8 cellular contexts compared by ENCODE assay signal in genomic region chr19:18682807-18683108, GRCh38. TPM values are rescaled to one million over a fixed set of nuclear protein-coding genes. Genes with fewer than 3 reads are reported as not detected.
A peak's percentile ranks its signal among the peaks of the same experiment; 100 is the strongest.
DNase-seq lines count a peak whose midpoint lies in the region; ATAC-seq, FAIRE-seq and TF ChIP-seq lines count a peak whose summit lies in the region.

No MANE protein-coding gene starts in this region.

- H2BK20ac ChIP-seq in H1 (ENCODE audit: low read length) = no peak overlapping the region

- 0 out of 2 replicates have a peak, but pooled peaks cover 3% of the 10 kb centered on the region for H4K20me1 ChIP-seq in DOHH2 (ENCODE audit: control insufficient read depth, insufficient read depth, low read depth, low read length)
- H4K20me1 ChIP-seq in OCI-LY3 (ENCODE audit: insufficient read depth, low read length) = peaks cover 1% of the 10 kb centered on the region; the same call in 1 of the 2 replicates
- H4K20me1 ChIP-seq in H1 (replicated peaks in 1 of 2; ENCODE audit: control insufficient read depth in 1 of 2, insufficient read depth in 2 of 2, low read length in 2 of 2) = peaks cover 0 to 9% of the 10 kb centered on the region in 2 experiments
- H4K20me1 ChIP-seq in osteoblast (ENCODE audit: insufficient read depth, low read length) = peaks cover 22% of the 10 kb centered on the region

- FAIRE-seq in H1 (lab: Jason Lieb, UNC) = no peak

- no peaks in the 10 kb centered on the region for H3F3A ChIP-seq in DOHH2 (ENCODE audit: control insufficient read depth, insufficient read depth)

- no peak for TF ChIP-seq EP300 in H1 (IDR thresholded peaks at IDR 0.05; ENCODE audit: borderline replicate concordance in 1 of 2, low read depth in 2 of 2, low read length in 2 of 2)

- H3K4me3 ChIP-seq in DOHH2 (ENCODE audit: low read length) (peak overlapping the region; percentile 89), OCI-LY3 (ENCODE audit: low read length) (peak overlapping the region; percentile 92), H1 (ENCODE audit: extremely low read depth in 1 of 4, insufficient read depth in 2 of 4, low read depth in 3 of 4, low read length in 4 of 4) (peak overlapping the region; percentile 48 to 81 (median 62)), osteoblast (ENCODE audit: insufficient read depth, low read length) (peak overlapping the region; percentile 83)

- H3K27me3 ChIP-seq in DOHH2 (ENCODE audit: control insufficient read depth, low read length) (no peaks in the 10 kb centered on the region), OCI-LY3 (ENCODE audit: low read depth, low read length) (no peaks in the 10 kb centered on the region), H1 (replicated peaks in 1 of 4; ENCODE audit: control insufficient read depth in 3 of 4, extremely low read depth in 1 of 4, insufficient read depth in 3 of 4, low read length in 3 of 4) (no peaks in the 10 kb centered on the region), osteoblast (ENCODE audit: insufficient read depth, low read length) (no peaks in the 10 kb centered on the region)

- H3K14ac ChIP-seq in H1 (ENCODE audit: insufficient read length) = no peak overlapping the region

- peak overlapping the region; percentile 32; the same call in 1 of the 2 replicates for H2BK12ac ChIP-seq in H1 (ENCODE audit: low read depth, low read length)

- DNase-seq in H1 (ENCODE audit: low read depth in 1 of 2, low spot score in 2 of 2) = no peak
- peak; percentile 77 for DNase-seq in osteoblast (ENCODE audit: insufficient read length, low spot score, missing footprints)
- no peak for DNase-seq in stimulated activated CD4-positive, alpha-beta T cell treated with anti-CD3 and anti-CD28 coated beads, Interleukin-2, amount 100 ng/mL, for 24 hours

- peaks cover 10% of the 10 kb centered on the region; the same call in 1 of the 2 replicates for H3K23me2 ChIP-seq in H1 (ENCODE audit: low read depth, low read length)

- H3K9ac ChIP-seq in OCI-LY3 (ENCODE audit: low read length) (peak overlapping the region; percentile 97), H1 (replicated peaks in 1 of 4; ENCODE audit: extremely low read depth in 1 of 4, low read depth in 3 of 4, low read length in 3 of 4) (peak overlapping the region in 2 of 4 experiments; percentile 24 to 95; a peak in 3 of 7 replicates)

- H2BK15ac ChIP-seq in H1 (ENCODE audit: low read length) = no peak overlapping the region

- H3K4me2 ChIP-seq in DOHH2 (ENCODE audit: low read length) = peak overlapping the region; percentile 90
- H3K4me2 ChIP-seq in OCI-LY3 (ENCODE audit: low read length) = peak overlapping the region; percentile 94
- peak overlapping the region; percentile 73 to 80 for H3K4me2 ChIP-seq in H1 (ENCODE audit: insufficient read depth in 1 of 2, low read depth in 2 of 2, low read length in 2 of 2)
- peak overlapping the region; percentile 95 for H3K4me2 ChIP-seq in osteoblast (ENCODE audit: insufficient read depth, low read length)

- TF ChIP-seq RAD21 in H1 (IDR thresholded peaks at IDR 0.05 in 1 of 2, conservative IDR thresholded peaks at IDR 0.05 in 1 of 2; ENCODE audit: low read depth in 2 of 2, low read length in 2 of 2) = no peak

- H2AFZ ChIP-seq in OCI-LY3 (ENCODE audit: low read depth, low read length) (peak overlapping the region; percentile 99), H1 (ENCODE audit: low read length) (no peak overlapping the region), osteoblast (ENCODE audit: low read length) (peak overlapping the region; percentile 88)

- H3K56ac ChIP-seq in H1 (replicated peaks; ENCODE audit: insufficient read length, low read depth, low read length) = no peak overlapping the region

- ATAC-seq in GM19463 (IDR thresholded peaks at IDR 0.05; ENCODE audit: unreplicated experiment) (no peak), HG03520 (IDR thresholded peaks at IDR 0.05; ENCODE audit: unreplicated experiment) (no peak), HG03025 (IDR thresholded peaks at IDR 0.05; ENCODE audit: low FRiP score, unreplicated experiment) (no peak)

- no peak overlapping the region for H2AK5ac ChIP-seq in H1 (ENCODE audit: low read depth, low read length)

- 81% methylated on average over 3 of the region's 8 CpGs; no CpG with 5 or more reads in 1 of the 2 experiments for WGBS in H1 (ENCODE audit: extremely low coverage in 1 of 2, insufficient coverage in 1 of 2, insufficient read length in 1 of 2, insufficient replicate concordance in 2 of 2, low coverage in 1 of 2, low lambda C conversion rate in 2 of 2, missing lambda C conversion rate in 1 of 2), 2 experiments

- H4K91ac ChIP-seq in H1 (replicated peaks; ENCODE audit: insufficient read length, low read length) = no peak overlapping the region

- no peaks in the 10 kb centered on the region for H3K9me3 ChIP-seq in DOHH2 (ENCODE audit: control insufficient read depth, insufficient read depth, low read length)
- no peaks in the 10 kb centered on the region for H3K9me3 ChIP-seq in OCI-LY3 (ENCODE audit: insufficient read depth, low read length)
- H3K9me3 ChIP-seq in H1 (ENCODE audit: insufficient read depth in 2 of 2, low read depth in 1 of 2, low read length in 1 of 2) = no peaks in the 10 kb centered on the region
- no peaks in the 10 kb centered on the region for H3K9me3 ChIP-seq in osteoblast (ENCODE audit: low read depth, low read length)

- no peak overlapping the region for H3K23ac ChIP-seq in H1 (ENCODE audit: insufficient read length)

- H4K5ac ChIP-seq in H1 (ENCODE audit: insufficient read length, low read depth, low read length) = no peak overlapping the region

- POLR2A ChIA-PET in H1 (lab: Charles Lee; ENCODE audit: partially characterized antibody) = interaction anchor here (0.6 to 1.8 kb wide), 5 partner anchors 33 to 401 kb away, joined by 3 to 5 read pairs (median 3); partner anchors contain the start of genes JUND and UBA52

- H3K79me2 ChIP-seq in DOHH2 (ENCODE audit: control insufficient read depth, low read length) (peaks cover 26% of the 10 kb centered on the region), OCI-LY3 (ENCODE audit: low read length) (peaks cover 20% of the 10 kb centered on the region), H1 (ENCODE audit: control insufficient read depth in 1 of 2, insufficient read depth in 2 of 2, low read length in 2 of 2) (peaks cover 3 to 28% of the 10 kb centered on the region in 2 experiments; a peak in 3 of 4 replicates), osteoblast (ENCODE audit: insufficient read depth, low read length) (peaks cover 36% of the 10 kb centered on the region)

- no peak overlapping the region for H3K4ac ChIP-seq in H1 (replicated peaks; ENCODE audit: insufficient read length, low read depth, low read length)

- peaks cover 12% of the 10 kb centered on the region for H3K79me1 ChIP-seq in H1 (ENCODE audit: low read depth, low read length)

- H4K8ac ChIP-seq in H1 (ENCODE audit: extremely low read depth, insufficient read depth, low read length) = 0 out of 2 replicates have a peak overlapping the region, but pooled peaks have one; percentile 9

- TF ChIP-seq CTCF in DOHH2 (IDR thresholded peaks at IDR 0.05; ENCODE audit: low read depth, low read length, poor library complexity, severe bottlenecking) (no peak), OCI-LY3 (IDR thresholded peaks at IDR 0.05; ENCODE audit: low read depth, low read length) (no peak), H1 (IDR thresholded peaks at IDR 0.05; ENCODE audit: control extremely low read depth in 1 of 3, insufficient read depth in 1 of 3, low read depth in 1 of 3, low read length in 3 of 3) (no peak), osteoblast (IDR thresholded peaks at IDR 0.05; ENCODE audit: extremely low read depth, low read depth, low read length) (no peak)

- H2BK120ac ChIP-seq in H1 (replicated peaks; ENCODE audit: low read depth, low read length) = no peak overlapping the region

- no peak for TF ChIP-seq POLR2A in H1 (IDR thresholded peaks at IDR 0.05; ENCODE audit: control extremely low read depth in 1 of 2, low read depth in 2 of 2, low read length in 2 of 2)

- H3K18ac ChIP-seq in H1 (ENCODE audit: extremely low read depth, low read length) = no peak overlapping the region

- H3K36me3 ChIP-seq in DOHH2 (ENCODE audit: control insufficient read depth, low read length) = no peaks in the 10 kb centered on the region
- no peaks in the 10 kb centered on the region for H3K36me3 ChIP-seq in OCI-LY3 (replicated peaks; ENCODE audit: low read depth, low read length)
- H3K36me3 ChIP-seq in H1 (ENCODE audit: control insufficient read depth in 2 of 4, insufficient read depth in 4 of 4, low read length in 3 of 4) = no peaks in the 10 kb centered on the region
- no peaks in the 10 kb centered on the region for H3K36me3 ChIP-seq in osteoblast (ENCODE audit: insufficient read depth, low read length)

- H3K27ac ChIP-seq in DOHH2 (ENCODE audit: low read depth, low read length) (no peak overlapping the region), OCI-LY3 (ENCODE audit: low read length) (peak overlapping the region; percentile 57; the same call in 1 of the 2 replicates), H1 (ENCODE audit: low read depth, low read length) (no peak overlapping the region), osteoblast (ENCODE audit: low read depth, low read length) (peak overlapping the region; percentile 48)

- H3K4me1 ChIP-seq in DOHH2 (ENCODE audit: control insufficient read depth, low read length) = peaks cover 21% of the 10 kb centered on the region
- peaks cover 10% of the 10 kb centered on the region for H3K4me1 ChIP-seq in OCI-LY3 (ENCODE audit: low read length)
- peaks cover 0 to 15% (median 8%) of the 10 kb centered on the region in 4 experiments; a peak in 6 of 7 replicates for H3K4me1 ChIP-seq in H1 (replicated peaks in 1 of 4; ENCODE audit: control insufficient read depth in 3 of 4, insufficient read depth in 4 of 4, low read length in 3 of 4)
- H3K4me1 ChIP-seq in osteoblast (ENCODE audit: insufficient read depth, low read length) = peaks cover 30% of the 10 kb centered on the region

- H3K9me2 ChIP-seq in DOHH2 (replicated peaks; ENCODE audit: control insufficient read depth, low read length) = no peaks in the 10 kb centered on the region

- CTCF ChIA-PET in H1 (lab: Charles Lee; ENCODE audit: partially characterized antibody) = interaction anchor here (2.0 kb wide), 1 partner anchor 10 kb away, joined by 12 read pairs; no protein-coding TSS in a partner anchor

- H2BK5ac ChIP-seq in H1 (ENCODE audit: low read depth, low read length) = peak overlapping the region; percentile 77; the same call in 1 of the 2 replicates

RNA-seq across cellular contexts. Expression of gene CRTC1, which starts 0.7 kb away (rescaled TPM):
- total RNA-seq in H1 (2021; fragmentation: NEBNext Ultra II Directional; extraction: Animal tissue kit (Norgen Biotek cat#: 25700)) = 8.5 TPM in 2 replicates
- polyA plus RNA-seq in H1 (2011; rRNA removed) = 2.9 and 6.5 TPM in 2 replicates
- polyA plus RNA-seq in H1 (2011; cell fraction: cytosol; rRNA removed) = 2.7 TPM
- polyA plus RNA-seq in H1 (2011; cell fraction: nucleus; rRNA removed) = 18.3 TPM
- polyA plus RNA-seq in H1 (2012, experiment 1 of 2) = 4.4 to 9.8 TPM (median 8.1 TPM) in 4 replicates
- polyA plus RNA-seq in H1 (2012, experiment 2 of 2) = 4.9 TPM
- polyA plus RNA-seq in H1 (2013, experiment 1 of 2) = 8.8 TPM
- polyA plus RNA-seq in H1 (2013, experiment 2 of 2) = 7.7 TPM
- polyA minus RNA-seq in H1 (2011; rRNA and poly(A)+ RNA removed) = 0.71 and 1.8 TPM in 2 replicates
- 4.7 TPM for polyA minus RNA-seq in H1 (2011; cell fraction: cytosol; rRNA and poly(A)+ RNA removed)
- 6.3 TPM for polyA minus RNA-seq in H1 (2011; cell fraction: nucleus; rRNA and poly(A)+ RNA removed)
- total RNA-seq in osteoblast = 3.8 and 4.0 TPM in 2 replicates

RNA-seq across cellular contexts. Expression of gene KLHL26, which starts 45.9 kb away (rescaled TPM):
- total RNA-seq in H1 (2021; fragmentation: NEBNext Ultra II Directional; extraction: Animal tissue kit (Norgen Biotek cat#: 25700)) = 8.8 and 9.0 TPM in 2 replicates
- 2.2 and 6.7 TPM in 2 replicates for polyA plus RNA-seq in H1 (2011; rRNA removed)
- 5.5 TPM for polyA plus RNA-seq in H1 (2011; cell fraction: cytosol; rRNA removed)
- 6.8 TPM for polyA plus RNA-seq in H1 (2011; cell fraction: nucleus; rRNA removed)
- 4.9 to 9.1 TPM (median 6.0 TPM) in 4 replicates for polyA plus RNA-seq in H1 (2012, experiment 1 of 2)
- polyA plus RNA-seq in H1 (2012, experiment 2 of 2) = 5.2 TPM
- 4.2 TPM for polyA plus RNA-seq in H1 (2013, experiment 1 of 2)
- 4.0 TPM for polyA plus RNA-seq in H1 (2013, experiment 2 of 2)
- polyA minus RNA-seq in H1 (2011; rRNA and poly(A)+ RNA removed) = 6.3 and 8.8 TPM in 2 replicates
- polyA minus RNA-seq in H1 (2011; cell fraction: cytosol; rRNA and poly(A)+ RNA removed) = 11.4 TPM
- 3.9 TPM for polyA minus RNA-seq in H1 (2011; cell fraction: nucleus; rRNA and poly(A)+ RNA removed)
- 5.1 and 5.3 TPM in 2 replicates for total RNA-seq in osteoblast

Comparison
In these comparisons a context has a peak if more than half of its experiments do, and no peak if none do; other contexts are left out.
1. H3K27ac ChIP-seq: peak in OCI-LY3 (single experiment) and osteoblast (single experiment); none in DOHH2 (single experiment) and H1 (single experiment).
2. Peak in every context shown above with its lines, with median percentiles within 50 percentile points of each other: H3K4me2 ChIP-seq and H3K4me3 ChIP-seq.